In genomic region chr10:102801496-102801895, GRCh38 we compare ENCODE assay signal across 13 cellular contexts. TPM values are rescaled to one million over a fixed set of nuclear protein-coding genes. Genes with fewer than 3 reads are reported as not detected.
DNase-seq lines count a peak whose midpoint lies in the region; ATAC-seq and TF ChIP-seq lines count a peak whose summit lies in the region.
"Had no signal": no experiment of that assay in that cellular context is flagged by ENCODE, and none has a peak within 500 bp of the region (broad histone marks: within the 10 kb centered on the region; RNA-seq: fewer than 3 reads in every experiment).

No MANE protein-coding gene starts in this region.

- POLR2A ChIA-PET in CD8-positive, alpha-beta T cell (lab: Charles Lee) = no interaction called here
- POLR2A ChIA-PET in WTC11 (lab: Charles Lee) = interaction anchor here (1.0 kb wide), 1 partner anchor 24 kb away, joined by 5 read pairs; no protein-coding TSS in a partner anchor

- no peaks in the 10 kb centered on the region for H3K27me3 ChIP-seq in CD8-positive, alpha-beta T cell (ENCODE audit: insufficient read depth, low read length)
- no peaks in the 10 kb centered on the region for H3K27me3 ChIP-seq in neuronal stem cell (ENCODE audit: control insufficient read depth in 3 of 3, insufficient read depth in 3 of 3, low read depth in 1 of 3, low read length in 3 of 3)

- no peaks in the 10 kb centered on the region for H3K9me3 Mint-ChIP-seq in CD8-positive, alpha-beta T cell
- H3K9me3 Mint-ChIP-seq in WTC11 = peaks cover 6% of the 10 kb centered on the region

- H3K18ac ChIP-seq in neuronal stem cell (ENCODE audit: low read length) = no peak overlapping the region

- H3K14ac ChIP-seq in neuronal stem cell (ENCODE audit: low read length) = no peak overlapping the region

- intact Hi-C loops in CD8-positive, alpha-beta T cell (cut with DNase I, micrococcal nuclease) = no loop called here

- H3K4me2 ChIP-seq in neuronal stem cell (ENCODE audit: insufficient read depth, low read length, poor library complexity, severe bottlenecking) = no peak overlapping the region

- CTCF ChIA-PET in CD8-positive, alpha-beta T cell (lab: Charles Lee) = no interaction called here
- CTCF ChIA-PET in WTC11 (lab: Charles Lee) = interaction anchor here (1.0 to 1.6 kb wide), 3 partner anchors 34 to 80 kb away, joined by 3 to 7 read pairs (median 4); no protein-coding TSS in a partner anchor

- H3K36me3 ChIP-seq in CD8-positive, alpha-beta T cell (ENCODE audit: insufficient read depth, low read length) = peaks cover 16% of the 10 kb centered on the region
- H3K36me3 ChIP-seq in neuronal stem cell (replicated peaks in 1 of 2; ENCODE audit: control insufficient read depth in 2 of 2, insufficient read depth in 2 of 2, low read length in 2 of 2) = peaks cover 3 to 44% of the 10 kb centered on the region in 2 donors

- no peaks in the 10 kb centered on the region for H3K27me3 Mint-ChIP-seq in CD8-positive, alpha-beta T cell (ENCODE audit: low read depth)
- no peaks in the 10 kb centered on the region for H3K27me3 Mint-ChIP-seq in WTC11 (ENCODE audit: low read depth)

- no peak overlapping the region for H2BK120ac ChIP-seq in neuronal stem cell (ENCODE audit: low read depth, low read length)

- no peak overlapping the region for H3K9ac ChIP-seq in neuronal stem cell (ENCODE audit: low read depth, low read length, poor library complexity)

- peaks cover 15% of the 10 kb centered on the region for H3K4me1 ChIP-seq in CD8-positive, alpha-beta T cell (ENCODE audit: insufficient read depth, low read length)
- H3K4me1 ChIP-seq in neuronal stem cell (ENCODE audit: control insufficient read depth in 2 of 2, insufficient read depth in 1 of 2, low read depth in 1 of 2, low read length in 2 of 2) = peaks cover 8 to 9% of the 10 kb centered on the region in 2 donors

- H3K4me1 Mint-ChIP-seq in CD8-positive, alpha-beta T cell (ENCODE audit: low read depth) = peaks cover 37% of the 10 kb centered on the region
- H3K4me1 Mint-ChIP-seq in WTC11 = peaks cover 63% of the 10 kb centered on the region

- H3K79me1 ChIP-seq in neuronal stem cell (ENCODE audit: low read depth, low read length) = peaks cover 2% of the 10 kb centered on the region

- H3K23ac ChIP-seq in neuronal stem cell (ENCODE audit: low read depth, low read length, poor library complexity) = no peak overlapping the region

- no peak for DNase-seq in CD8-positive, alpha-beta T cell
- DNase-seq in WTC11 (ENCODE audit: low spot score) = no peak
- DNase-seq in fibroblast of villous mesenchyme (ENCODE audit: low read depth) = peak; percentile 54
- DNase-seq in renal cortical epithelial cell (ENCODE audit: low read depth) = peak; percentile 23
- DNase-seq in neuronal stem cell (ENCODE audit: low spot score) = no peak
- DNase-seq in NOMO-1 (lab: John Stamatoyannopoulos, UW; ENCODE audit: unreplicated experiment in 2 of 2) = no peak
- no peak for DNase-seq in activated effector memory CD4-positive, alpha-beta T cell treated with anti-CD3 and anti-CD28 coated beads, Interleukin-2, amount 50 U/mL, for 16 hours
- DNase-seq in activated T-cell treated with anti-CD3 and anti-CD28 coated beads, Interleukin-2, amount 50 U/mL, for 48 hours = no peak
- DNase-seq: activated naive CD4-positive, alpha-beta T cell treated with Interleukin-2 at 50 U/mL for 16 hours; COR-L47; midbrain; NCI-H748 treated with DMSO at 0.1 percent for 48 hours had no signal

- no CpG with 5 or more reads among the region's 2 CpGs for WGBS in neuronal stem cell (ENCODE audit: extremely low coverage in 2 of 2, insufficient read length in 2 of 2, insufficient replicate concordance in 1 of 2), 2 donors

- H2BK12ac ChIP-seq in neuronal stem cell (ENCODE audit: low read length) = no peak overlapping the region

- no peak overlapping the region for H3K4ac ChIP-seq in neuronal stem cell (ENCODE audit: low read length)

- no peak overlapping the region for H2AFZ ChIP-seq in neuronal stem cell (ENCODE audit: low read length)

- no peak overlapping the region for H3K27ac ChIP-seq in CD8-positive, alpha-beta T cell (ENCODE audit: low read depth, low read length)
- H3K27ac ChIP-seq in neuronal stem cell (replicated peaks; ENCODE audit: low read length) = no peak overlapping the region

- H3K4me3 ChIP-seq in CD8-positive, alpha-beta T cell (ENCODE audit: low read depth, low read length) = no peak overlapping the region
- H3K4me3 ChIP-seq in fibroblast of villous mesenchyme (ENCODE audit: low read depth, low read length) = no peak overlapping the region
- H3K4me3 ChIP-seq in neuronal stem cell (ENCODE audit: low read length in 2 of 2) = no peak overlapping the region

- peak overlapping the region; percentile 74 for H3K27ac Mint-ChIP-seq in CD8-positive, alpha-beta T cell
- H3K27ac Mint-ChIP-seq in WTC11 = peak overlapping the region; percentile 87

- H4K91ac ChIP-seq in neuronal stem cell (ENCODE audit: low read depth, low read length, poor library complexity) = no peak overlapping the region

- no peak overlapping the region for H2BK15ac ChIP-seq in neuronal stem cell (ENCODE audit: low read length)

- no peak overlapping the region for H2BK5ac ChIP-seq in neuronal stem cell (ENCODE audit: low read length)

- H2AK5ac ChIP-seq in neuronal stem cell (ENCODE audit: low read depth, low read length) = no peak overlapping the region

- H4K8ac ChIP-seq in neuronal stem cell (ENCODE audit: low read depth, low read length) = no peak overlapping the region

- no peak for ATAC-seq in CD8-positive, alpha-beta T cell
- peak; percentile 24; the same call in 1 of the 2 replicates for ATAC-seq in WTC11

- H3K4me3 Mint-ChIP-seq in CD8-positive, alpha-beta T cell = no peak overlapping the region
- H3K4me3 Mint-ChIP-seq in WTC11 = no peak overlapping the region

- H3K9me3 ChIP-seq in CD8-positive, alpha-beta T cell (ENCODE audit: low read length) = no peaks in the 10 kb centered on the region
- peaks cover 0 to 4% of the 10 kb centered on the region in 2 donors for H3K9me3 ChIP-seq in neuronal stem cell (replicated peaks in 1 of 2; ENCODE audit: control insufficient read depth in 2 of 2, insufficient read depth in 1 of 2, low read depth in 1 of 2, low read length in 2 of 2)

- peaks cover 68% of the 10 kb centered on the region for H3K36me3 Mint-ChIP-seq in CD8-positive, alpha-beta T cell
- H3K36me3 Mint-ChIP-seq in WTC11 = peaks cover 17% of the 10 kb centered on the region

- TF ChIP-seq CTCF in CD8-positive, alpha-beta T cell (IDR thresholded peaks at IDR 0.05) = no peak
- TF ChIP-seq CTCF in WTC11 (IDR thresholded peaks at IDR 0.05) = no peak
- no peak for TF ChIP-seq CTCF in fibroblast of villous mesenchyme (IDR thresholded peaks at IDR 0.05; ENCODE audit: insufficient read depth, low read depth, low read length)

TF ChIP-seq in WTC11, 78 proteins besides CTCF, POLR2A, EP300 and RAD21:
- TF ChIP-seq ELF4 (CRISPR knock-in tag; IDR thresholded peaks at IDR 0.05; ENCODE audit: low read depth) = no peak
- TF ChIP-seq GRHL2 (CRISPR knock-in tag; IDR thresholded peaks at IDR 0.05; ENCODE audit: insufficient replicate concordance, severe bottlenecking) = no peak
- TF ChIP-seq RORB (CRISPR knock-in tag; IDR thresholded peaks at IDR 0.05) = no peak
- TF ChIP-seq ZSCAN18 (CRISPR knock-in tag; IDR thresholded peaks at IDR 0.05) = no peak

RNA-seq across cellular contexts. Expression of gene CYP17A1, which starts 35.7 kb away (rescaled TPM):
- not detected for total RNA-seq in CD8-positive, alpha-beta T cell
- total RNA-seq in WTC11 (2021) (2.1 to 4.2 TPM (median 3.0 TPM) in 3 replicates), fibroblast of villous mesenchyme (not detected in 2 replicates), renal cortical epithelial cell (0.45 and 0.52 TPM in 2 replicates)
- polyA plus RNA-seq in neuronal stem cell (2013, experiment 1 of 2) = not detected
- polyA plus RNA-seq in neuronal stem cell (2013, experiment 2 of 2) = not detected
- total RNA-seq: temporal lobe had no signal

RNA-seq across cellular contexts. Expression of gene BORCS7, which starts 52.6 kb away (rescaled TPM):
- total RNA-seq in CD8-positive, alpha-beta T cell = 10 to 100 TPM; 13.7 to 13.9 TPM
- total RNA-seq in WTC11 (2021) = 2.8 to 3.9 TPM (median 3.3 TPM) in 3 replicates
- total RNA-seq in fibroblast of villous mesenchyme = 14.7 and 17.4 TPM in 2 replicates
- 9.2 and 23.4 TPM in 2 replicates for total RNA-seq in renal cortical epithelial cell
- polyA plus RNA-seq in neuronal stem cell (2013, experiment 1 of 2) = 10.3 TPM
- polyA plus RNA-seq in neuronal stem cell (2013, experiment 2 of 2) = 11.4 TPM

RNA-seq across cellular contexts. Expression of gene WBP1L, which starts 57.7 kb away (rescaled TPM):
- total RNA-seq in CD8-positive, alpha-beta T cell = 1 to 10 TPM; 5.5 to 5.9 TPM
- total RNA-seq in WTC11 (2021) = 25.9 to 26.8 TPM (median 26.4 TPM) in 3 replicates
- total RNA-seq in fibroblast of villous mesenchyme = 34.8 and 40.6 TPM in 2 replicates
- total RNA-seq in renal cortical epithelial cell = 45.0 and 79.7 TPM in 2 replicates
- polyA plus RNA-seq in neuronal stem cell (2013, experiment 1 of 2) = 20.1 TPM
- 20.2 TPM for polyA plus RNA-seq in neuronal stem cell (2013, experiment 2 of 2)

Comparison
In these comparisons a context has a peak if more than half of its experiments do, and no peak if none do; other contexts are left out.
1. DNase-seq: peak in fibroblast of villous mesenchyme (single experiment) and renal cortical epithelial cell (single experiment); none in CD8-positive, alpha-beta T cell (0 of 7), WTC11 (single experiment), neuronal stem cell (single experiment), NOMO-1 (0 of 2), activated effector memory CD4-positive, alpha-beta T cell treated with anti-CD3 and anti-CD28 coated beads, Interleukin-2, amount 50 U/mL, for 16 hours (single experiment) and activated T-cell treated with anti-CD3 and anti-CD28 coated beads, Interleukin-2, amount 50 U/mL, for 48 hours (0 of 2).